1 cellular context compared by ENCODE assay signal in the genomic region with DNA sequence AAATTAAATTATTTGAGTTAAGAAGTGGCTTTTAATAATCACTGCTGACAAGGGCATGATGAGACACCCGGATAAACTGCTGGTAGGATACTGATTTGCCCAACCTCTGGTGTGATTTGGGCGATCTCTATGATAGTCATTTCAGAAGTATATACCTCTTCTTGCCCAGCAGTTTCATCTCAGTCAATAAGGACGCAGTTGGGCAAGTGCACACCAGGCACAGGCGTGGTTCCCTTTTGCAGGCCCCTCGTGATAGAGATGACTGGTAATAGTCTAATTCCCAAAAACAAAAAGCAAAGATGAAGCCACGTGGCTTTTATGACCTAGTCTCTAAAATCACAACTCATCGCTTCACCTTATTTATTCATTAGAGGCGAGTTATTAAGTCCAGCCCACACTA.
TF ChIP-seq lines count a peak whose summit lies in the region.

No MANE protein-coding gene starts in this region.

TF ChIP-seq in GM12878, 131 proteins besides CTCF, POLR2A, EP300 and RAD21:
- TF ChIP-seq IRF3 (IDR thresholded peaks at IDR 0.05) (no peak), RUNX3 (IDR thresholded peaks at IDR 0.05; ENCODE audit: low read length) (peak; percentile 14; the same call in 1 of the 2 replicates), TAF1 (IDR thresholded peaks at IDR 0.05; ENCODE audit: borderline replicate concordance, low read depth, low read length) (no peak), BCL11A (IDR thresholded peaks at IDR 0.05; ENCODE audit: low read depth, low read length) (no peak), NBN (IDR thresholded peaks at IDR 0.05) (no peak), JUNB (IDR thresholded peaks at IDR 0.05) (peak; percentile 51), NRF1 (conservative IDR thresholded peaks at IDR 0.05; ENCODE audit: low read depth, low read length) (no peak), MEF2A (IDR thresholded peaks at IDR 0.05; ENCODE audit: insufficient read depth, low read depth, low read length) (no peak), ATF7 (IDR thresholded peaks at IDR 0.05; ENCODE audit: low read depth) (no peak), ATF2 (IDR thresholded peaks at IDR 0.05; ENCODE audit: low read length) (no peak), MXI1 (IDR thresholded peaks at IDR 0.05; ENCODE audit: low read depth, low read length) (no peak)
- TF ChIP-seq, protein P1, sequence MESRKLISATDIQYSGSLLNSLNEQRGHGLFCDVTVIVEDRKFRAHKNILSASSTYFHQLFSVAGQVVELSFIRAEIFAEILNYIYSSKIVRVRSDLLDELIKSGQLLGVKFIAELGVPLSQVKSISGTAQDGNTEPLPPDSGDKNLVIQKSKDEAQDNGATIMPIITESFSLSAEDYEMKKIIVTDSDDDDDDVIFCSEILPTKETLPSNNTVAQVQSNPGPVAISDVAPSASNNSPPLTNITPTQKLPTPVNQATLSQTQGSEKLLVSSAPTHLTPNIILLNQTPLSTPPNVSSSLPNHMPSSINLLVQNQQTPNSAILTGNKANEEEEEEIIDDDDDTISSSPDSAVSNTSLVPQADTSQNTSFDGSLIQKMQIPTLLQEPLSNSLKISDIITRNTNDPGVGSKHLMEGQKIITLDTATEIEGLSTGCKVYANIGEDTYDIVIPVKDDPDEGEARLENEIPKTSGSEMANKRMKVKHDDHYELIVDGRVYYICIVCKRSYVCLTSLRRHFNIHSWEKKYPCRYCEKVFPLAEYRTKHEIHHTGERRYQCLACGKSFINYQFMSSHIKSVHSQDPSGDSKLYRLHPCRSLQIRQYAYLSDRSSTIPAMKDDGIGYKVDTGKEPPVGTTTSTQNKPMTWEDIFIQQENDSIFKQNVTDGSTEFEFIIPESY (IDR thresholded peaks at IDR 0.05): no peak
